Comparison of ENCODE assay signal across 18 cellular contexts in genomic region chr9:93011114-93011513, GRCh38. TPM values are rescaled to one million over a fixed set of nuclear protein-coding genes. Genes with fewer than 3 reads are reported as not detected.
A peak's percentile ranks its signal among the peaks of the same experiment; 100 is the strongest.
DNase-seq lines count a peak whose midpoint lies in the region; ATAC-seq and TF ChIP-seq lines count a peak whose summit lies in the region.
"Had no signal": no experiment of that assay in that cellular context is flagged by ENCODE, and none has a peak within 500 bp of the region (broad histone marks: within the 10 kb centered on the region; RNA-seq: fewer than 3 reads in every experiment).

No MANE protein-coding gene starts in this region.

- intact Hi-C loops in sigmoid colon (cut with DNase I), result no loop called here
- intact Hi-C loops in PC-9 (cut with micrococcal nuclease; ENCODE audit: unreplicated experiment), result no loop called here

- peak; percentile 58 for DNase-seq in activated effector memory CD4-positive, alpha-beta T cell treated with anti-CD3 and anti-CD28 coated beads, Interleukin-2, amount 50 U/mL, for 16 hours
- no peak for DNase-seq in activated effector memory CD4-positive, alpha-beta T cell treated with Interleukin-2 at 50 U/mL for 16 hours
- DNase-seq in D341Med (ENCODE audit: low spot score), result peak; percentile 15
- peak; percentile 50 for DNase-seq in sigmoid colon
- no peak for DNase-seq in effector CD8-positive, alpha-beta T cell (lab: John Stamatoyannopoulos, UW)
- no peak for DNase-seq in PC-9
- DNase-seq: Caco-2, EL, Karpas-422, MG63, NCI-H1092, NCI-H1694, NCI-H226, NCI-H69, SHP77 treated with DMSO at 0.1 percent for 48 hours had no signal

- POLR2A ChIA-PET in PC-9 (lab: Charles Lee; ENCODE audit: unreplicated experiment), result no interaction called here

- H3K9me3 ChIP-seq in iPS-15b (ENCODE audit: control insufficient read depth, insufficient read depth, low read length) (no peaks in the 10 kb centered on the region), sigmoid colon (no peaks in the 10 kb centered on the region), PC-9 (ENCODE audit: insufficient read depth, low read depth) (no peaks in the 10 kb centered on the region)
- H3K9me3 ChIP-seq: Caco-2, MG63 had no signal

- H3K27me3 ChIP-seq in iPS-15b (ENCODE audit: control insufficient read depth, insufficient read depth, low read length), result no peaks in the 10 kb centered on the region
- H3K27me3 ChIP-seq in sigmoid colon, result no peaks in the 10 kb centered on the region
- no peaks in the 10 kb centered on the region for H3K27me3 ChIP-seq in PC-9 (ENCODE audit: insufficient read depth, low read depth)
- H3K27me3 ChIP-seq: MG63 had no signal

- peak overlapping the region; percentile 24 for H3K9ac ChIP-seq in iPS-15b (ENCODE audit: low read depth, low read length)

- H3F3A ChIP-seq in PC-9 (ENCODE audit: insufficient read depth, low read depth), result no peaks in the 10 kb centered on the region

- ATAC-seq in GM21526 (IDR thresholded peaks at IDR 0.05; ENCODE audit: low FRiP score, unreplicated experiment), result no peak

- no peak for TF ChIP-seq EP300 in sigmoid colon (IDR thresholded peaks at IDR 0.05)

- H3K27ac ChIP-seq in sigmoid colon, result no peak overlapping the region
- no peak overlapping the region for H3K27ac ChIP-seq in PC-9

- no peaks in the 10 kb centered on the region for H3K9me2 ChIP-seq in PC-9 (ENCODE audit: insufficient read depth)

- peaks cover 4% of the 10 kb centered on the region for H3K4me1 ChIP-seq in iPS-15b (ENCODE audit: control insufficient read depth, insufficient read depth, low read length)
- H3K4me1 ChIP-seq in sigmoid colon, result no peaks in the 10 kb centered on the region
- no peaks in the 10 kb centered on the region for H3K4me1 ChIP-seq in PC-9 (replicated peaks; ENCODE audit: insufficient read depth)
- H3K4me1 ChIP-seq: Caco-2 had no signal

- no peak for TF ChIP-seq POLR2A in sigmoid colon (IDR thresholded peaks at IDR 0.05)

- no peaks in the 10 kb centered on the region for H3K79me2 ChIP-seq in PC-9 (ENCODE audit: low read depth)

- WGBS in sigmoid colon, 2 donors, result 96% methylated on average over 8 of the region's 8 CpGs

- H3K4me3 ChIP-seq in iPS-15b (ENCODE audit: low read depth, low read length), result no peak overlapping the region
- no peak overlapping the region for H3K4me3 ChIP-seq in sigmoid colon
- H3K4me3 ChIP-seq in PC-9, result no peak overlapping the region
- H3K4me3 ChIP-seq: MG63 had no signal

- no TSS peak for BruUV-seq in PC-9 (replicated peaks; lab: Mats Ljungman, UMichigan)

- no peak overlapping the region for H3K4me2 ChIP-seq in PC-9

- CTCF ChIA-PET in PC-9 (lab: Charles Lee), result no interaction called here

- no peaks in the 10 kb centered on the region for H4K20me1 ChIP-seq in PC-9 (ENCODE audit: insufficient read depth)

- TF ChIP-seq CTCF in sigmoid colon (IDR thresholded peaks at IDR 0.05), result no peak
- no peak for TF ChIP-seq CTCF in PC-9 (conservative IDR thresholded peaks at IDR 0.05)

- H3K36me3 ChIP-seq in iPS-15b (ENCODE audit: control insufficient read depth, insufficient read depth, low read length), result no peaks in the 10 kb centered on the region
- H3K36me3 ChIP-seq in sigmoid colon, result no peaks in the 10 kb centered on the region
- peaks cover 20% of the 10 kb centered on the region for H3K36me3 ChIP-seq in PC-9 (ENCODE audit: low read depth)
- H3K36me3 ChIP-seq: MG63 had no signal

- H2AFZ ChIP-seq in PC-9, result no peak overlapping the region

RNA-seq across cellular contexts. Expression of gene SUSD3, which starts 47.4 kb away (rescaled TPM):
- 1 to 10 TPM; 1.9 to 7.2 (median 4.7) TPM for total RNA-seq in sigmoid colon
- polyA plus RNA-seq in sigmoid colon, result 10 to 100 TPM in 1 of 3 donors, under 1 TPM in 1, not detected in 1; 0.92 to 15.2 TPM
- total RNA-seq in PC-9 (2021), result 8.4 and 8.7 TPM in 2 replicates
- total RNA-seq: A673 had no signal

Comparison
In these comparisons a context has a peak if more than half of its experiments do, and no peak if none do; other contexts are left out.
1. DNase-seq: peak in activated effector memory CD4-positive, alpha-beta T cell treated with anti-CD3 and anti-CD28 coated beads, Interleukin-2, amount 50 U/mL, for 16 hours (single experiment), D341Med (single experiment) and sigmoid colon (single experiment); none in activated effector memory CD4-positive, alpha-beta T cell treated with Interleukin-2 at 50 U/mL for 16 hours (single experiment), effector CD8-positive, alpha-beta T cell (single experiment) and PC-9 (0 of 2).